8 cellular contexts compared by ENCODE assay signal in genomic region chr9:4936823-4937222, GRCh38. TPM values are rescaled to one million over a fixed set of nuclear protein-coding genes. Genes with fewer than 3 reads are reported as not detected.
A peak's percentile ranks its signal among the peaks of the same experiment; 100 is the strongest.
DNase-seq lines count a peak whose midpoint lies in the region; ATAC-seq and TF ChIP-seq lines count a peak whose summit lies in the region.

No MANE protein-coding gene starts in this region.

- 97% methylated on average over 1 of the region's 1 CpG for WGBS in heart right ventricle, 2 donors

- intact Hi-C loops in heart right ventricle (cut with DNase I) = loop anchor here in 4 of 10 donors (5.0 to 10.0 kb wide), 2 partner anchors 48 to 50 kb away; partner anchors contain the start of gene JAK2 (in 4 of the 4)

- TF ChIP-seq CTCF in heart right ventricle (IDR thresholded peaks at IDR 0.05) (no peak), right atrium auricular region (IDR thresholded peaks at IDR 0.05) (no peak)

- peaks cover 0 to 60% (median 35%) of the 10 kb centered on the region in 9 donors for H3K4me1 ChIP-seq in heart right ventricle
- peaks cover 0 to 22% of the 10 kb centered on the region in 2 donors for H3K4me1 ChIP-seq in right atrium auricular region

- ATAC-seq in heart right ventricle (no peak), HG02759 (IDR thresholded peaks at IDR 0.05; ENCODE audit: unreplicated experiment) (peak; percentile 62)
- ATAC-seq in stimulated activated naive CD8-positive, alpha-beta T cell treated with anti-CD3 and anti-CD28 coated beads, Interleukin-15, amount 100 ng/mL, for 72 hours = peak; percentile 94

- H3K27ac ChIP-seq in heart right ventricle = peak overlapping the region in 7 of 10 donors; percentile 23 to 76 (median 59)
- H3K27ac ChIP-seq in right atrium auricular region = no peak overlapping the region

- H3K36me3 ChIP-seq in heart right ventricle = no peaks in the 10 kb centered on the region
- H3K36me3 ChIP-seq in right atrium auricular region = no peaks in the 10 kb centered on the region

- H3K27me3 Mint-ChIP-seq in stimulated activated naive CD8-positive, alpha-beta T cell treated with anti-CD3 and anti-CD28 coated beads, Interleukin-15, amount 100 ng/mL, for 72 hours = no peaks in the 10 kb centered on the region

- H3K4me1 Mint-ChIP-seq in stimulated activated naive CD8-positive, alpha-beta T cell treated with anti-CD3 and anti-CD28 coated beads, Interleukin-15, amount 100 ng/mL, for 72 hours = peaks cover 69% of the 10 kb centered on the region

- DNase-seq in heart right ventricle (no peak), right atrium auricular region (ENCODE audit: low spot score) (no peak), OCI-M1 (lab: John Stamatoyannopoulos, UW) (peak; percentile 99), occipital lobe (lab: John Stamatoyannopoulos, UW) (no peak)
- peak; percentile 19 to 61 for DNase-seq in stimulated activated naive CD8-positive, alpha-beta T cell treated with anti-CD3 and anti-CD28 coated beads, Interleukin-15, amount 100 ng/mL, for 72 hours
- DNase-seq in stimulated activated CD4-positive, alpha-beta T cell treated with anti-CD3 and anti-CD28 coated beads, Interleukin-4, amount 100 ng/mL, for 1 hour = no peak
- no peak for DNase-seq in stimulated activated CD8-positive, alpha-beta memory T cell treated with anti-CD3 and anti-CD28 coated beads, Interleukin-4, amount 100 ng/mL, for 48 hours

- H3K27me3 ChIP-seq in heart right ventricle (no peaks in the 10 kb centered on the region), right atrium auricular region (no peaks in the 10 kb centered on the region)

- H3K9me3 Mint-ChIP-seq in stimulated activated naive CD8-positive, alpha-beta T cell treated with anti-CD3 and anti-CD28 coated beads, Interleukin-15, amount 100 ng/mL, for 72 hours = peaks cover 0 to 3% of the 10 kb centered on the region in 2 donors

- H3K4me3 ChIP-seq in heart right ventricle (peak overlapping the region in 2 of 10 donors; percentile 13 to 18), right atrium auricular region (no peak overlapping the region)

- H3K9me3 ChIP-seq in heart right ventricle = no peaks in the 10 kb centered on the region
- H3K9me3 ChIP-seq in right atrium auricular region = no peaks in the 10 kb centered on the region

- peak overlapping the region; percentile 69 to 73 for H3K4me3 Mint-ChIP-seq in stimulated activated naive CD8-positive, alpha-beta T cell treated with anti-CD3 and anti-CD28 coated beads, Interleukin-15, amount 100 ng/mL, for 72 hours

- peak overlapping the region; percentile 90 to 93 for H3K27ac Mint-ChIP-seq in stimulated activated naive CD8-positive, alpha-beta T cell treated with anti-CD3 and anti-CD28 coated beads, Interleukin-15, amount 100 ng/mL, for 72 hours

RNA-seq across cellular contexts. Expression of gene JAK2, which starts 48.2 kb away (rescaled TPM):
- total RNA-seq in heart right ventricle (10 to 100 TPM in 9 of 10 donors, 1 to 10 TPM in 1; 7.0 to 95.6 (median 44.8) TPM), right atrium auricular region (10 to 100 TPM in 1 of 2 donors, 1 to 10 TPM in 1; 7.6 to 21.6 TPM), occipital lobe (40.1 TPM)
- 1 to 10 TPM; 2.3 to 6.7 TPM for polyA plus RNA-seq in heart right ventricle

Comparison
In these comparisons a context has a peak if more than half of its experiments do, and no peak if none do; other contexts are left out.
1. H3K27ac ChIP-seq: peak in heart right ventricle (7 of 10); none in right atrium auricular region (0 of 2).
2. ATAC-seq: peak in HG02759 (single experiment) and stimulated activated naive CD8-positive, alpha-beta T cell treated with anti-CD3 and anti-CD28 coated beads, Interleukin-15, amount 100 ng/mL, for 72 hours (single experiment); none in heart right ventricle (0 of 8).
3. DNase-seq: peak in OCI-M1 (single experiment) and stimulated activated naive CD8-positive, alpha-beta T cell treated with anti-CD3 and anti-CD28 coated beads, Interleukin-15, amount 100 ng/mL, for 72 hours (2 of 2); none in heart right ventricle (0 of 2), right atrium auricular region (single experiment), occipital lobe (single experiment), stimulated activated CD4-positive, alpha-beta T cell treated with anti-CD3 and anti-CD28 coated beads, Interleukin-4, amount 100 ng/mL, for 1 hour (single experiment) and stimulated activated CD8-positive, alpha-beta memory T cell treated with anti-CD3 and anti-CD28 coated beads, Interleukin-4, amount 100 ng/mL, for 48 hours (single experiment).